Comparison of ENCODE assay signal across 17 cellular contexts in the genomic region with DNA sequence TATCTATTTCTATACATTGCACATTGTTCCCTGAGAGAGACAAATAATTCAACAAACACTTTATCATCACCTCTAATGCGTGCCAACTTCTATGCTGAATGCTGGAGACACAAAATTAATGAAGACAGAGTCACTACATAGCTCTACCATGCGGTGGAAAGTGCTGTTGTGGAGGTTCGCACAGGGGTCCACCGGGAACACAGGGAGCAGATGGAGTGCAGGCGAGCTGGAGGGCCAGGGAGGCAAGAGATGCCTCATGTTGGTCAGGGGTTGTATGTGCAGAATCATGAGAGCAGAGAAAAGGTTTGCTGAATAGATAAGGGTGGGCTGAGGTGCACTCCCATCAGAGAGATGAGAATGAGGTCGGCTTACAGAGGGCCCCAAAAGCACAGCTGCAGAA. TPM values are rescaled to one million over a fixed set of nuclear protein-coding genes. Genes with fewer than 3 reads are reported as not detected.
DNase-seq lines count a peak whose midpoint lies in the region; ATAC-seq and TF ChIP-seq lines count a peak whose summit lies in the region.
"Had no signal": no experiment of that assay in that cellular context is flagged by ENCODE, and none has a peak within 500 bp of the region (broad histone marks: within the 10 kb centered on the region; RNA-seq: fewer than 3 reads in every experiment).

No MANE protein-coding gene starts in this region.

- peaks cover 8% of the 10 kb centered on the region for H3K4me1 Mint-ChIP-seq in activated CD8-positive, alpha-beta T cell treated with anti-CD3 and anti-CD28 coated beads, Interleukin-2, amount 10 ng/mL, durations not matched to agents 7 days and 5 days (ENCODE audit: low read depth)
- H3K4me1 Mint-ChIP-seq in activated CD8-positive, alpha-beta T cell treated with anti-CD3 and anti-CD28 coated beads for 36 hours (ENCODE audit: low read depth): no peaks in the 10 kb centered on the region
- H3K4me1 Mint-ChIP-seq: CD4-positive, CD25-positive, alpha-beta regulatory T cell had no signal

- H2BK12ac ChIP-seq in neuronal stem cell (ENCODE audit: low read length): no peak overlapping the region

- H3K27me3 Mint-ChIP-seq in activated CD8-positive, alpha-beta T cell treated with anti-CD3 and anti-CD28 coated beads, Interleukin-2, amount 10 ng/mL, durations not matched to agents 7 days and 5 days (ENCODE audit: low read depth): no peaks in the 10 kb centered on the region
- H3K27me3 Mint-ChIP-seq in activated CD8-positive, alpha-beta T cell treated with anti-CD3 and anti-CD28 coated beads for 36 hours: no peaks in the 10 kb centered on the region
- H3K27me3 Mint-ChIP-seq: CD4-positive, CD25-positive, alpha-beta regulatory T cell; CD8-positive, alpha-beta memory T cell had no signal

- H3K4ac ChIP-seq in neuronal stem cell (ENCODE audit: low read length): no peak overlapping the region

- H3K27ac Mint-ChIP-seq in activated CD8-positive, alpha-beta T cell treated with anti-CD3 and anti-CD28 coated beads, Interleukin-2, amount 10 ng/mL, durations not matched to agents 7 days and 5 days: peak overlapping the region; percentile 35
- H3K27ac Mint-ChIP-seq in activated CD8-positive, alpha-beta T cell treated with anti-CD3 and anti-CD28 coated beads for 36 hours: no peak overlapping the region
- H3K27ac Mint-ChIP-seq: GM23338 had no signal

- CTCF ChIA-PET in activated CD8-positive, alpha-beta T cell treated with anti-CD3 and anti-CD28 coated beads, Interleukin-2, amount 10 ng/mL, durations not matched to agents 7 days and 5 days (lab: Charles Lee): no interaction called here
- CTCF ChIA-PET in activated CD8-positive, alpha-beta T cell treated with anti-CD3 and anti-CD28 coated beads for 36 hours (lab: Charles Lee): no interaction called here

- H3K9me3 Mint-ChIP-seq in activated CD8-positive, alpha-beta T cell treated with anti-CD3 and anti-CD28 coated beads, Interleukin-2, amount 10 ng/mL, durations not matched to agents 7 days and 5 days (ENCODE audit: insufficient read depth): no peaks in the 10 kb centered on the region
- no peaks in the 10 kb centered on the region for H3K9me3 Mint-ChIP-seq in activated CD8-positive, alpha-beta T cell treated with anti-CD3 and anti-CD28 coated beads for 36 hours
- H3K9me3 Mint-ChIP-seq: CD8-positive, alpha-beta memory T cell; GM23338 had no signal

- intact Hi-C loops in activated CD8-positive, alpha-beta T cell treated with anti-CD3 and anti-CD28 coated beads for 36 hours (cut with micrococcal nuclease): no loop called here

- POLR2A ChIA-PET in activated CD8-positive, alpha-beta T cell treated with anti-CD3 and anti-CD28 coated beads, Interleukin-2, amount 10 ng/mL, durations not matched to agents 7 days and 5 days (lab: Charles Lee): no interaction called here
- POLR2A ChIA-PET in activated CD8-positive, alpha-beta T cell treated with anti-CD3 and anti-CD28 coated beads for 36 hours (lab: Charles Lee): no interaction called here

- no peak overlapping the region for H2AFZ ChIP-seq in neuronal stem cell (ENCODE audit: low read length)
- H2AFZ ChIP-seq: GM23338 had no signal

- no peaks in the 10 kb centered on the region for H3K9me3 ChIP-seq in neuronal stem cell (replicated peaks in 1 of 2; ENCODE audit: control insufficient read depth in 2 of 2, insufficient read depth in 1 of 2, low read depth in 1 of 2, low read length in 2 of 2)
- H3K9me3 ChIP-seq: BE2C, Caco-2 had no signal

- no peak overlapping the region for H3K4me3 ChIP-seq in neuronal stem cell (ENCODE audit: low read length in 2 of 2)
- H3K4me3 ChIP-seq: GM23338 had no signal

- no peak overlapping the region for H3K4me3 Mint-ChIP-seq in activated CD8-positive, alpha-beta T cell treated with anti-CD3 and anti-CD28 coated beads, Interleukin-2, amount 10 ng/mL, durations not matched to agents 7 days and 5 days
- no peak overlapping the region for H3K4me3 Mint-ChIP-seq in activated CD8-positive, alpha-beta T cell treated with anti-CD3 and anti-CD28 coated beads for 36 hours
- H3K4me3 Mint-ChIP-seq: CD4-positive, CD25-positive, alpha-beta regulatory T cell; CD8-positive, alpha-beta memory T cell; GM23338 had no signal

- H3K14ac ChIP-seq in neuronal stem cell (ENCODE audit: low read length): no peak overlapping the region

- no peak for DNase-seq in activated CD8-positive, alpha-beta T cell treated with anti-CD3 and anti-CD28 coated beads, Interleukin-2, amount 10 ng/mL, durations not matched to agents 7 days and 5 days
- DNase-seq in activated CD8-positive, alpha-beta T cell treated with anti-CD3 and anti-CD28 coated beads for 36 hours: no peak
- DNase-seq in erythroblast (lab: John Stamatoyannopoulos, UW) (peak; percentile 13 to 43), neuronal stem cell (ENCODE audit: low spot score) (no peak), SW480 (ENCODE audit: low spot score) (no peak)
- DNase-seq in activated CD4-positive, alpha-beta T cell treated with anti-CD3 and anti-CD28 coated beads, Interleukin-2, amount 50 U/mL, for 48 hours: no peak
- DNase-seq: BE2C; C1 segment of cervical spinal cord; Caco-2; CD4-positive, CD25-positive, alpha-beta regulatory T cell; CD8-positive, alpha-beta memory T cell; DMS79 treated with DMSO at 0.1 percent for 48 hours; GF-D8; HCEC 1CT had no signal

- peaks cover 3 to 9% of the 10 kb centered on the region in 2 donors for H3K36me3 ChIP-seq in neuronal stem cell (replicated peaks in 1 of 2; ENCODE audit: control insufficient read depth in 2 of 2, insufficient read depth in 2 of 2, low read length in 2 of 2)
- H3K36me3 ChIP-seq: BE2C had no signal

- no peak overlapping the region for H4K91ac ChIP-seq in neuronal stem cell (ENCODE audit: low read depth, low read length, poor library complexity)

- H3K27me3 ChIP-seq in neuronal stem cell (ENCODE audit: control insufficient read depth in 3 of 3, insufficient read depth in 3 of 3, low read depth in 1 of 3, low read length in 3 of 3): no peaks in the 10 kb centered on the region
- H3K27me3 ChIP-seq: BE2C had no signal

- H3K18ac ChIP-seq in neuronal stem cell (ENCODE audit: low read length): no peak overlapping the region

- no peak overlapping the region for H2BK120ac ChIP-seq in neuronal stem cell (ENCODE audit: low read depth, low read length)

- peaks cover 0 to 4% of the 10 kb centered on the region in 2 donors for H3K4me1 ChIP-seq in neuronal stem cell (ENCODE audit: control insufficient read depth in 2 of 2, insufficient read depth in 1 of 2, low read depth in 1 of 2, low read length in 2 of 2)
- H3K4me1 ChIP-seq: BE2C, Caco-2 had no signal

- peak overlapping the region; percentile 53 for H3K9ac ChIP-seq in neuronal stem cell (ENCODE audit: low read depth, low read length, poor library complexity)

- H2BK5ac ChIP-seq in neuronal stem cell (ENCODE audit: low read length): no peak overlapping the region

- TF ChIP-seq POLR2A in erythroblast (IDR thresholded peaks at IDR 0.05; ENCODE audit: low read length): no peak

- H3K4me2 ChIP-seq in neuronal stem cell (ENCODE audit: insufficient read depth, low read length, poor library complexity, severe bottlenecking): no peak overlapping the region
- H3K4me2 ChIP-seq: GM23338 had no signal

- H3K36me3 Mint-ChIP-seq in activated CD8-positive, alpha-beta T cell treated with anti-CD3 and anti-CD28 coated beads, Interleukin-2, amount 10 ng/mL, durations not matched to agents 7 days and 5 days (ENCODE audit: low read depth): peaks cover 3% of the 10 kb centered on the region
- peaks cover 13% of the 10 kb centered on the region for H3K36me3 Mint-ChIP-seq in activated CD8-positive, alpha-beta T cell treated with anti-CD3 and anti-CD28 coated beads for 36 hours (ENCODE audit: low read depth)

- H2AK5ac ChIP-seq in neuronal stem cell (ENCODE audit: low read depth, low read length): no peak overlapping the region

- no peak for ATAC-seq in activated CD8-positive, alpha-beta T cell treated with anti-CD3 and anti-CD28 coated beads, Interleukin-2, amount 10 ng/mL, durations not matched to agents 7 days and 5 days
- ATAC-seq in activated CD8-positive, alpha-beta T cell treated with anti-CD3 and anti-CD28 coated beads for 36 hours: no peak
- ATAC-seq: GM23338 had no signal

- no peak overlapping the region for H2BK15ac ChIP-seq in neuronal stem cell (ENCODE audit: low read length)

- no peak overlapping the region for H3K23ac ChIP-seq in neuronal stem cell (ENCODE audit: low read depth, low read length, poor library complexity)

- H3K79me1 ChIP-seq in neuronal stem cell (ENCODE audit: low read depth, low read length): no peaks in the 10 kb centered on the region

- H3K27ac ChIP-seq in neuronal stem cell (replicated peaks; ENCODE audit: low read length): no peak overlapping the region
- H3K27ac ChIP-seq: HL-60 had no signal

- H4K8ac ChIP-seq in neuronal stem cell (ENCODE audit: low read depth, low read length): no peak overlapping the region

- no CpG with 5 or more reads among the region's 6 CpGs for WGBS in neuronal stem cell (ENCODE audit: extremely low coverage in 2 of 2, insufficient read length in 2 of 2, insufficient replicate concordance in 1 of 2), 2 donors

- no peak for TF ChIP-seq CTCF in activated CD8-positive, alpha-beta T cell treated with anti-CD3 and anti-CD28 coated beads for 36 hours (IDR thresholded peaks at IDR 0.05)

RNA-seq across cellular contexts. Expression of a gene that starts 25.2 kb away (rescaled TPM):
- total RNA-seq in activated CD8-positive, alpha-beta T cell treated with anti-CD3 and anti-CD28 coated beads, Interleukin-2, amount 10 ng/mL, durations not matched to agents 7 days and 5 days: 1 to 10 TPM; 4.2 to 4.3 TPM
- total RNA-seq in activated CD8-positive, alpha-beta T cell treated with anti-CD3 and anti-CD28 coated beads for 36 hours: 10 to 100 TPM; 10.0 to 10.7 TPM
- 15.9 TPM for polyA plus RNA-seq in neuronal stem cell (2013, experiment 1 of 2)
- 15.5 TPM for polyA plus RNA-seq in neuronal stem cell (2013, experiment 2 of 2)

RNA-seq across cellular contexts. Expression of a gene that starts 34.1 kb away (rescaled TPM):
- total RNA-seq in activated CD8-positive, alpha-beta T cell treated with anti-CD3 and anti-CD28 coated beads, Interleukin-2, amount 10 ng/mL, durations not matched to agents 7 days and 5 days: not detected
- not detected for total RNA-seq in activated CD8-positive, alpha-beta T cell treated with anti-CD3 and anti-CD28 coated beads for 36 hours
- 0.04 TPM for polyA plus RNA-seq in neuronal stem cell (2013, experiment 1 of 2)
- not detected for polyA plus RNA-seq in neuronal stem cell (2013, experiment 2 of 2)
- total RNA-seq: Caco-2; CD4-positive, CD25-positive, alpha-beta regulatory T cell; CD8-positive, alpha-beta memory T cell; HT1080 had no signal
- polyA plus RNA-seq: CD8-positive, alpha-beta memory T cell had no signal

Comparison
In these comparisons a context has a peak if more than half of its experiments do, and no peak if none do; other contexts are left out.
1. DNase-seq: peak in erythroblast (2 of 2); none in activated CD8-positive, alpha-beta T cell treated with anti-CD3 and anti-CD28 coated beads, Interleukin-2, amount 10 ng/mL, durations not matched to agents 7 days and 5 days (single experiment), activated CD8-positive, alpha-beta T cell treated with anti-CD3 and anti-CD28 coated beads for 36 hours (single experiment), neuronal stem cell (single experiment), activated CD4-positive, alpha-beta T cell treated with anti-CD3 and anti-CD28 coated beads, Interleukin-2, amount 50 U/mL, for 48 hours (0 of 2) and SW480 (single experiment).